In the genomic region with DNA sequence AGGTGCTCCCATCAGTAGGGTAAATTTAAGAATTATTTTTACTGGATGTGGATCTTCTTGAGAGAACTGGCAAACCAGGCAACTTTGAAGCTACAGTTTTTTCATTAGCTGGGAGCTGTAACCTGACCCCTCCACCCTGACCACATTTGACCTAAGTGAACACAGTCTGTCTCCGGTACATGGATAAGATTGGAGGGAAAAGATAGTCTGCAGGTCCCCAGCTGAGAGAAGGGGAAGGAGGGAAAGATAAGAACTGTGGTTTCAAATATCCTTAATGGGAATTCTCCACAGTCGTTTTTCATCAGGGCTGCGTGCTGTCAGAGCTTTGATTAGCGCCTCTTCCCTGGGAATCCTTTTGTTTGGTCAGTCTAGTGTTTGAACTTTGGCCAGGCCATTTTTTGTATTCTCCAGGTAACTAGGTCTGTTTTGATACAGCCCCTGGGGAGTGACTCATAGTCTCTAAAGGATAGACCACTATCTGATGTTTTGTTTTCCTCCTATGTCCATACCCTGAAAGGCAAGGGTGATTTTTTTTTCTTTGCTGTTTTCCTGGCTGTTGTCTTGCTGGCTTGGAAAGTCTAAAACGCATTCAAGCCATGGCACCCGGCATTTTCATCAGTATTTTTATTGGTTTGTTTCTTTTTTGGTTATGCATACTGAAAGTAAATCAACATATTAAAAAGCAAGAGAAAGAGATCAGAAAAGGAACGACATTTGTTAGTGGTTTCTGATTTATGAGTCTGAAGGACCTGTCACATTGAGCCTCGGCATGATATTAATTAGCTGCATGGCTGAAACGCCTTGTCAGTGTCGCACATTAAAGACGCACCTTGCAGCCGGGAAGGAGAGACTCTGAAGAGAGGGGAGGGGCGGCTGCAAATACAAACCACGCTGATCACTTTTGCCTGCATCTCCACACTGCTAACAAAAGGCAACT, we compare ENCODE assay signal across 1 cellular context.
TF ChIP-seq lines count a peak whose summit lies in the region.

No MANE protein-coding gene starts in this region.

TF ChIP-seq in SK-N-SH, 30 proteins besides CTCF, POLR2A, EP300 and RAD21 (continued from another document):
- TF ChIP-seq, protein P1, sequence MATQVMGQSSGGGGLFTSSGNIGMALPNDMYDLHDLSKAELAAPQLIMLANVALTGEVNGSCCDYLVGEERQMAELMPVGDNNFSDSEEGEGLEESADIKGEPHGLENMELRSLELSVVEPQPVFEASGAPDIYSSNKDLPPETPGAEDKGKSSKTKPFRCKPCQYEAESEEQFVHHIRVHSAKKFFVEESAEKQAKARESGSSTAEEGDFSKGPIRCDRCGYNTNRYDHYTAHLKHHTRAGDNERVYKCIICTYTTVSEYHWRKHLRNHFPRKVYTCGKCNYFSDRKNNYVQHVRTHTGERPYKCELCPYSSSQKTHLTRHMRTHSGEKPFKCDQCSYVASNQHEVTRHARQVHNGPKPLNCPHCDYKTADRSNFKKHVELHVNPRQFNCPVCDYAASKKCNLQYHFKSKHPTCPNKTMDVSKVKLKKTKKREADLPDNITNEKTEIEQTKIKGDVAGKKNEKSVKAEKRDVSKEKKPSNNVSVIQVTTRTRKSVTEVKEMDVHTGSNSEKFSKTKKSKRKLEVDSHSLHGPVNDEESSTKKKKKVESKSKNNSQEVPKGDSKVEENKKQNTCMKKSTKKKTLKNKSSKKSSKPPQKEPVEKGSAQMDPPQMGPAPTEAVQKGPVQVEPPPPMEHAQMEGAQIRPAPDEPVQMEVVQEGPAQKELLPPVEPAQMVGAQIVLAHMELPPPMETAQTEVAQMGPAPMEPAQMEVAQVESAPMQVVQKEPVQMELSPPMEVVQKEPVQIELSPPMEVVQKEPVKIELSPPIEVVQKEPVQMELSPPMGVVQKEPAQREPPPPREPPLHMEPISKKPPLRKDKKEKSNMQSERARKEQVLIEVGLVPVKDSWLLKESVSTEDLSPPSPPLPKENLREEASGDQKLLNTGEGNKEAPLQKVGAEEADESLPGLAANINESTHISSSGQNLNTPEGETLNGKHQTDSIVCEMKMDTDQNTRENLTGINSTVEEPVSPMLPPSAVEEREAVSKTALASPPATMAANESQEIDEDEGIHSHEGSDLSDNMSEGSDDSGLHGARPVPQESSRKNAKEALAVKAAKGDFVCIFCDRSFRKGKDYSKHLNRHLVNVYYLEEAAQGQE (IDR thresholded peaks at IDR 0.05; ENCODE audit: low read depth, low read length) = peak; percentile 55; the same call in 1 of the 2 replicates
- TF ChIP-seq RXRA (IDR thresholded peaks at IDR 0.05; ENCODE audit: borderline replicate concordance, low read depth) = peak; percentile 97
- TF ChIP-seq NRF1 (IDR thresholded peaks at IDR 0.05; ENCODE audit: low read depth, low read length) = no peak
- TF ChIP-seq USF1 (IDR thresholded peaks at IDR 0.05; ENCODE audit: borderline replicate concordance, low read depth) = no peak
- TF ChIP-seq GABPA (IDR thresholded peaks at IDR 0.05; ENCODE audit: low read depth) = peak; percentile 28; the same call in 1 of the 2 replicates
- no peak for TF ChIP-seq RCOR1 (IDR thresholded peaks at IDR 0.05; ENCODE audit: low read length)
- no peak; the same call in 1 of the 2 replicates for TF ChIP-seq FOSL2 (IDR thresholded peaks at IDR 0.05; ENCODE audit: borderline replicate concordance, low read depth)
- TF ChIP-seq YY1 (IDR thresholded peaks at IDR 0.05; ENCODE audit: low read depth) = no peak
- peak; percentile 71; the same call in 1 of the 2 replicates for TF ChIP-seq ZBTB33 (IDR thresholded peaks at IDR 0.05; ENCODE audit: borderline replicate concordance, low read depth)
- no peak for TF ChIP-seq MXI1 (IDR thresholded peaks at IDR 0.05; ENCODE audit: low read depth, low read length)
- TF ChIP-seq TAF1 (IDR thresholded peaks at IDR 0.05; ENCODE audit: borderline replicate concordance, low read depth, low read length) = peak; percentile 26; the same call in 1 of the 2 replicates
- TF ChIP-seq TEAD4 (IDR thresholded peaks at IDR 0.05; ENCODE audit: borderline replicate concordance, insufficient read depth) = peak; percentile 93
- TF ChIP-seq POLR2AphosphoS5 (IDR thresholded peaks at IDR 0.05; ENCODE audit: low read depth, low read length) = peak; percentile 71; the same call in 1 of the 2 replicates
- peak; percentile 84 for TF ChIP-seq JUND (IDR thresholded peaks at IDR 0.05)
- TF ChIP-seq MEF2A (IDR thresholded peaks at IDR 0.05; ENCODE audit: borderline replicate concordance, low read depth) = peak; percentile 73
- no peak for TF ChIP-seq CHD2 (IDR thresholded peaks at IDR 0.05; ENCODE audit: low read length, partially characterized antibody)
- peak; percentile 73; the same call in 1 of the 2 replicates for TF ChIP-seq SIN3A (IDR thresholded peaks at IDR 0.05; ENCODE audit: borderline replicate concordance, low read depth, low read length)
- peak; percentile 88 for TF ChIP-seq FOXM1 (IDR thresholded peaks at IDR 0.05; ENCODE audit: low read depth)
